Comparison of ENCODE assay signal across 24 cellular contexts in genomic region chr5:84779206-84779605, GRCh38.
DNase-seq lines count a peak whose midpoint lies in the region; ATAC-seq and TF ChIP-seq lines count a peak whose summit lies in the region.
"Had no signal": no experiment of that assay in that cellular context is flagged by ENCODE, and none has a peak within 500 bp of the region (broad histone marks: within the 10 kb centered on the region; RNA-seq: fewer than 3 reads in every experiment).

No MANE protein-coding gene starts in this region.

- H3K36me3 ChIP-seq in neural progenitor cell: no peaks in the 10 kb centered on the region
- H3K36me3 ChIP-seq: right lobe of liver had no signal

- no peaks in the 10 kb centered on the region for H3K27me3 ChIP-seq in neural progenitor cell
- H3K27me3 ChIP-seq: right lobe of liver had no signal

- DNase-seq in COLO829 (ENCODE audit: low spot score): peak; percentile 3
- peak; percentile 33 for DNase-seq in NCI-H226
- DNase-seq in choroid plexus epithelial cell (ENCODE audit: low read depth): peak; percentile 47
- DNase-seq in neural progenitor cell (ENCODE audit: low spot score): peak; percentile 1
- DNase-seq in activated CD4-positive, alpha-beta T cell treated with anti-CD3 and anti-CD28 coated beads, Interleukin-2, amount 50 U/mL, for 1 hour: no peak
- DNase-seq in SHP77 (lab: John Stamatoyannopoulos, UW): no peak
- DNase-seq in activated CD4-positive, alpha-beta T cell treated with anti-CD3 and anti-CD28 coated beads, Interleukin-2, amount 50 U/mL, for 48 hours: no peak
- DNase-seq: activated naive CD4-positive, alpha-beta T cell treated with anti-CD3 and anti-CD28 coated beads, Interleukin-2, amount 50 U/mL, for 16 hours; amygdala; DMS153; hypothalamus; left cardiac atrium; MM.1S; NCI-H1105 treated with DMSO at 0.1 percent for 48 hours; NCI-H1930; NCI-H524 treated with DMSO at 0.1 percent for 48 hours; posterior cingulate gyrus; right lobe of liver; SHP77 treated with DMSO at 0.1 percent for 48 hours; stimulated activated naive CD8-positive, alpha-beta T cell treated with anti-CD3 and anti-CD28 coated beads, Interleukin-15, amount 100 ng/mL, for 72 hours had no signal

- H3K27me3 Mint-ChIP-seq in neural progenitor cell (ENCODE audit: insufficient read depth, low read depth): no peaks in the 10 kb centered on the region
- H3K27me3 Mint-ChIP-seq: stimulated activated naive CD8-positive, alpha-beta T cell treated with anti-CD3 and anti-CD28 coated beads, Interleukin-15, amount 100 ng/mL, for 72 hours had no signal

- no peaks in the 10 kb centered on the region for H4K20me1 ChIP-seq in neural progenitor cell (ENCODE audit: low read depth)

- no peaks in the 10 kb centered on the region for H3K4me1 ChIP-seq in neural progenitor cell
- H3K4me1 ChIP-seq: right lobe of liver had no signal

- no peak overlapping the region for H3K27ac ChIP-seq in neural progenitor cell
- H3K27ac ChIP-seq: right lobe of liver had no signal

- no peaks in the 10 kb centered on the region for H3K9me3 Mint-ChIP-seq in neural progenitor cell
- H3K9me3 Mint-ChIP-seq: activated T-helper 2 cell treated with anti-CD3 and anti-CD28 coated beads, Interferon-gamma antibody, Interleukin-2, Interleukin-4, amounts not matched to agents 10 μg/mL and 5 μg/mL and 100 μg/mL, durations not matched to agents 14 hours and 24 hours and 36 hours; stimulated activated naive CD8-positive, alpha-beta T cell treated with anti-CD3 and anti-CD28 coated beads, Interleukin-15, amount 100 ng/mL, for 72 hours had no signal

- H3K4me1 Mint-ChIP-seq in neural progenitor cell: no peaks in the 10 kb centered on the region
- H3K4me1 Mint-ChIP-seq: neural crest cell; stimulated activated naive CD8-positive, alpha-beta T cell treated with anti-CD3 and anti-CD28 coated beads, Interleukin-15, amount 100 ng/mL, for 72 hours had no signal

- H3K9me3 ChIP-seq in neural progenitor cell (ENCODE audit: low read depth): no peaks in the 10 kb centered on the region
- H3K9me3 ChIP-seq: right lobe of liver had no signal

- TF ChIP-seq CTCF in choroid plexus epithelial cell (conservative IDR thresholded peaks at IDR 0.05; ENCODE audit: low read depth, low read length) (no peak), neural progenitor cell (IDR thresholded peaks at IDR 0.05) (no peak)

- H3F3A ChIP-seq in neural progenitor cell (ENCODE audit: low read depth): no peaks in the 10 kb centered on the region

- no peak overlapping the region for H2AFZ ChIP-seq in neural progenitor cell (replicated peaks)

- no peak overlapping the region for H3K4me3 Mint-ChIP-seq in neural progenitor cell
- H3K4me3 Mint-ChIP-seq: neural crest cell; stimulated activated naive CD8-positive, alpha-beta T cell treated with anti-CD3 and anti-CD28 coated beads, Interleukin-15, amount 100 ng/mL, for 72 hours had no signal

- H3K4me3 ChIP-seq in choroid plexus epithelial cell (ENCODE audit: low read depth, low read length): no peak overlapping the region
- no peak overlapping the region for H3K4me3 ChIP-seq in neural progenitor cell
- H3K4me3 ChIP-seq: lung, right lobe of liver had no signal

- H3K4me2 ChIP-seq in neural progenitor cell: no peak overlapping the region

- no peak for ATAC-seq in GM21825 (IDR thresholded peaks at IDR 0.05; ENCODE audit: unreplicated experiment)
- ATAC-seq: left cardiac atrium; right lobe of liver; stimulated activated naive CD8-positive, alpha-beta T cell treated with anti-CD3 and anti-CD28 coated beads, Interleukin-15, amount 100 ng/mL, for 72 hours had no signal

- H3K9ac ChIP-seq in neural progenitor cell: no peak overlapping the region

- H3K36me3 Mint-ChIP-seq in neural progenitor cell: no peaks in the 10 kb centered on the region

- H3K79me2 ChIP-seq in neural progenitor cell (ENCODE audit: low read depth): no peaks in the 10 kb centered on the region

- no peak overlapping the region for H3K27ac Mint-ChIP-seq in neural progenitor cell
- H3K27ac Mint-ChIP-seq: activated T-helper 2 cell treated with anti-CD3 and anti-CD28 coated beads, Interferon-gamma antibody, Interleukin-2, Interleukin-4, amounts not matched to agents 10 μg/mL and 5 μg/mL and 100 μg/mL, durations not matched to agents 14 hours and 24 hours and 36 hours; stimulated activated naive CD8-positive, alpha-beta T cell treated with anti-CD3 and anti-CD28 coated beads, Interleukin-15, amount 100 ng/mL, for 72 hours had no signal

Comparison
In these comparisons a context has a peak if more than half of its experiments do, and no peak if none do; other contexts are left out.
1. DNase-seq: peak in COLO829 (single experiment), NCI-H226 (single experiment), choroid plexus epithelial cell (single experiment) and neural progenitor cell (single experiment); none in activated CD4-positive, alpha-beta T cell treated with anti-CD3 and anti-CD28 coated beads, Interleukin-2, amount 50 U/mL, for 1 hour (single experiment), SHP77 (0 of 2) and activated CD4-positive, alpha-beta T cell treated with anti-CD3 and anti-CD28 coated beads, Interleukin-2, amount 50 U/mL, for 48 hours (0 of 2).